Comparison of ENCODE assay signal across 24 cellular contexts in genomic region chr4:112970903-112971302, GRCh38.
DNase-seq lines count a peak whose midpoint lies in the region; ATAC-seq, FAIRE-seq and TF ChIP-seq lines count a peak whose summit lies in the region.
"Had no signal": no experiment of that assay in that cellular context is flagged by ENCODE, and none has a peak within 500 bp of the region (broad histone marks: within the 10 kb centered on the region; RNA-seq: fewer than 3 reads in every experiment).

No MANE protein-coding gene starts in this region.

- H3K4me3 ChIP-seq in A549 (no peak overlapping the region), K562 (no peak overlapping the region)
- H3K4me3 ChIP-seq: BLaER1 treated with 17β-estradiol and CSF1 and Interleukin-3, amounts not matched to agents 10 nM and 100 nM; GM12878; GM23338; HAP-1 had no signal

- H3K9me3 Mint-ChIP-seq in activated T-helper 2 cell treated with anti-CD3 and anti-CD28 coated beads, Interferon-gamma antibody, Interleukin-2, Interleukin-4, amounts not matched to agents 10 μg/mL and 5 μg/mL and 100 μg/mL, durations not matched to agents 14 hours and 24 hours and 36 hours, result no peaks in the 10 kb centered on the region
- H3K9me3 Mint-ChIP-seq: CD14-positive monocyte; CD8-positive, alpha-beta memory T cell; GM23338; HFFc6 had no signal

- no TSS peak for BruUV-seq in K562 (replicated peaks; lab: Mats Ljungman, UMichigan)

- H3K4me2 ChIP-seq in A549, result no peak overlapping the region
- no peak overlapping the region for H3K4me2 ChIP-seq in K562 (ENCODE audit: insufficient read depth, low read length)
- H3K4me2 ChIP-seq: BLaER1 treated with 17β-estradiol and CSF1 and Interleukin-3, amounts not matched to agents 10 nM and 100 nM; GM23338 had no signal

- H3K36me3 ChIP-seq in K562 (ENCODE audit: control insufficient read depth, insufficient read depth, low read length), result no peaks in the 10 kb centered on the region
- H3K36me3 ChIP-seq: BLaER1 treated with 17β-estradiol and CSF1 and Interleukin-3, amounts not matched to agents 10 nM and 100 nM; HAP-1 had no signal

- ATAC-seq in A549 (no peak), K562 (no peak), GM18502 (IDR thresholded peaks at IDR 0.05; ENCODE audit: poor library complexity, unreplicated experiment) (no peak)
- ATAC-seq: GM12878, GM23338 had no signal

- no peaks in the 10 kb centered on the region for H4K20me1 ChIP-seq in K562 (replicated peaks; ENCODE audit: control insufficient read depth, insufficient read depth, low read length)
- H4K20me1 ChIP-seq: BLaER1 treated with 17β-estradiol and CSF1 and Interleukin-3, amounts not matched to agents 10 nM and 100 nM had no signal

- FAIRE-seq in A549 (lab: Jason Lieb, UNC) (no peak), K562 (lab: Jason Lieb, UNC) (no peak), frontal cortex (lab: Jason Lieb, UNC) (peak; percentile 89)
- FAIRE-seq: D721Med, GM12878, GM18507, H54 had no signal

- H3K27ac Mint-ChIP-seq in activated T-helper 2 cell treated with anti-CD3 and anti-CD28 coated beads, Interferon-gamma antibody, Interleukin-2, Interleukin-4, amounts not matched to agents 10 μg/mL and 5 μg/mL and 100 μg/mL, durations not matched to agents 14 hours and 24 hours and 36 hours, result no peak overlapping the region
- H3K27ac Mint-ChIP-seq: CD14-positive monocyte; CD4-positive, alpha-beta T cell; CD8-positive, alpha-beta memory T cell; GM23338; HFFc6 had no signal

- intact Hi-C loops in K562 (cut with micrococcal nuclease), result no loop called here
- intact Hi-C loops in activated T-helper 2 cell treated with anti-CD3 and anti-CD28 coated beads, Interferon-gamma antibody, Interleukin-2, Interleukin-4, amounts not matched to agents 10 μg/mL and 5 μg/mL and 100 μg/mL, durations not matched to agents 14 hours and 24 hours and 36 hours (cut with micrococcal nuclease), result no loop called here

- TF ChIP-seq CTCF in A549 (IDR thresholded peaks at IDR 0.05), result no peak
- no peak for TF ChIP-seq CTCF in K562 (IDR thresholded peaks at IDR 0.05 in 2 of 3, conservative IDR thresholded peaks at IDR 0.05 in 1 of 3; ENCODE audit: insufficient read depth in 2 of 3, low read depth in 1 of 3, low read length in 3 of 3)

- no peaks in the 10 kb centered on the region for H3K27me3 ChIP-seq in K562 (ENCODE audit: control insufficient read depth in 2 of 2, insufficient read depth in 2 of 2, low read length in 2 of 2)
- H3K27me3 ChIP-seq: BE2C; BLaER1 treated with 17β-estradiol and CSF1 and Interleukin-3, amounts not matched to agents 10 nM and 100 nM had no signal

- H3K27me3 Mint-ChIP-seq in activated T-helper 2 cell treated with anti-CD3 and anti-CD28 coated beads, Interferon-gamma antibody, Interleukin-2, Interleukin-4, amounts not matched to agents 10 μg/mL and 5 μg/mL and 100 μg/mL, durations not matched to agents 14 hours and 24 hours and 36 hours (ENCODE audit: low read depth), result no peaks in the 10 kb centered on the region

- POLR2A ChIA-PET in A549 (lab: Yijun Ruan, JAX), result no interaction called here
- POLR2A ChIA-PET in K562 (lab: Yijun Ruan, JAX), result no interaction called here

- no peak for DNase-seq in A549 (ENCODE audit: low read depth in 1 of 2, low spot score in 1 of 2)
- DNase-seq in K562 (ENCODE audit: extremely low read depth in 1 of 4, low spot score in 3 of 4), result no peak
- DNase-seq in frontal cortex (ENCODE audit: low spot score in 2 of 2), result no peak
- DNase-seq in activated T-helper 2 cell treated with anti-CD3 and anti-CD28 coated beads, Interferon-gamma antibody, Interleukin-2, Interleukin-4, amounts not matched to agents 10 μg/mL and 5 μg/mL and 100 μg/mL, durations not matched to agents 14 hours and 24 hours and 36 hours (ENCODE audit: low spot score), result no peak
- no peak for DNase-seq in midbrain (lab: John Stamatoyannopoulos, UW)
- DNase-seq: ACHN; AML-193; BE2C; CD4-positive, alpha-beta T cell; CD8-positive, alpha-beta memory T cell; DMS 273 treated with DMSO at 0.1 percent for 48 hours; DMS79; EL; GDM1; HFFc6 had no signal

- H3K36me3 Mint-ChIP-seq in activated T-helper 2 cell treated with anti-CD3 and anti-CD28 coated beads, Interferon-gamma antibody, Interleukin-2, Interleukin-4, amounts not matched to agents 10 μg/mL and 5 μg/mL and 100 μg/mL, durations not matched to agents 14 hours and 24 hours and 36 hours (ENCODE audit: low read depth), result no peaks in the 10 kb centered on the region
- H3K36me3 Mint-ChIP-seq: CD14-positive monocyte; CD8-positive, alpha-beta memory T cell had no signal

- H3K9me1 ChIP-seq in K562 (ENCODE audit: control insufficient read depth, insufficient read depth, low read length), result no peaks in the 10 kb centered on the region

- TF ChIP-seq EP300 in A549 (IDR thresholded peaks at IDR 0.05) (no peak), K562 (IDR thresholded peaks at IDR 0.05; ENCODE audit: low read length) (no peak)

- no peak overlapping the region for H3K9ac ChIP-seq in K562 (ENCODE audit: insufficient read depth in 1 of 2, low read depth in 2 of 2, low read length in 2 of 2)
- H3K9ac ChIP-seq: BLaER1 treated with 17β-estradiol and CSF1 and Interleukin-3, amounts not matched to agents 10 nM and 100 nM had no signal

- no peaks in the 10 kb centered on the region for H3K4me1 ChIP-seq in A549
- no peaks in the 10 kb centered on the region for H3K4me1 ChIP-seq in K562 (replicated peaks in 1 of 2; ENCODE audit: control insufficient read depth in 2 of 2, insufficient read depth in 2 of 2, low read length in 2 of 2)

- in situ Hi-C loops in K562 (cut with MboI), result no loop called here

- no peak overlapping the region for H3K4me3 Mint-ChIP-seq in activated T-helper 2 cell treated with anti-CD3 and anti-CD28 coated beads, Interferon-gamma antibody, Interleukin-2, Interleukin-4, amounts not matched to agents 10 μg/mL and 5 μg/mL and 100 μg/mL, durations not matched to agents 14 hours and 24 hours and 36 hours (ENCODE audit: low read depth)
- H3K4me3 Mint-ChIP-seq: CD14-positive monocyte; CD4-positive, alpha-beta T cell; CD8-positive, alpha-beta memory T cell; GM23338; HFFc6 had no signal

- TF ChIP-seq RAD21 in A549 (conservative IDR thresholded peaks at IDR 0.05 in 1 of 2, IDR thresholded peaks at IDR 0.05 in 1 of 2) (no peak), K562 (CRISPR knock-in tag; conservative IDR thresholded peaks at IDR 0.05 in 1 of 2, IDR thresholded peaks at IDR 0.05 in 1 of 2) (no peak)

- CTCF ChIA-PET in A549 (lab: Yijun Ruan, JAX), result no interaction called here
- CTCF ChIA-PET in K562 (lab: Yijun Ruan, JAX; ENCODE audit: low intra/inter-chr PET ratio), result no interaction called here

- H3K4me1 Mint-ChIP-seq in activated T-helper 2 cell treated with anti-CD3 and anti-CD28 coated beads, Interferon-gamma antibody, Interleukin-2, Interleukin-4, amounts not matched to agents 10 μg/mL and 5 μg/mL and 100 μg/mL, durations not matched to agents 14 hours and 24 hours and 36 hours (ENCODE audit: low read depth), result no peaks in the 10 kb centered on the region
- H3K4me1 Mint-ChIP-seq: CD14-positive monocyte; CD8-positive, alpha-beta memory T cell had no signal

- no peaks in the 10 kb centered on the region for H3K9me3 ChIP-seq in A549
- no peaks in the 10 kb centered on the region for H3K9me3 ChIP-seq in K562 (replicated peaks; ENCODE audit: control insufficient read depth, insufficient read depth, low read depth, low read length)
- H3K9me3 ChIP-seq: BE2C; BLaER1 treated with 17β-estradiol and CSF1 and Interleukin-3, amounts not matched to agents 10 nM and 100 nM; HAP-1 had no signal

- 93% methylated on average over 2 of the region's 2 CpGs for WGBS in A549 (ENCODE audit: missing lambda C conversion rate)
- 0% methylated on average over 2 of the region's 2 CpGs for WGBS in K562 (ENCODE audit: insufficient coverage, low coverage, missing lambda C conversion rate)

- no peaks in the 10 kb centered on the region for H3K79me2 ChIP-seq in K562 (ENCODE audit: control insufficient read depth, insufficient read depth, low read length)

- TF ChIP-seq POLR2A in A549 (IDR thresholded peaks at IDR 0.05; ENCODE audit: low read length), result no peak
- TF ChIP-seq POLR2A in K562 (conservative IDR thresholded peaks at IDR 0.05), result no peak

- H3K27ac ChIP-seq in A549 (no peak overlapping the region), K562 (ENCODE audit: extremely low read depth, low read depth, low read length) (no peak overlapping the region)
- H3K27ac ChIP-seq: BLaER1 treated with 17β-estradiol and CSF1 and Interleukin-3, amounts not matched to agents 10 nM and 100 nM had no signal

- H2AFZ ChIP-seq in K562 (ENCODE audit: low read depth, low read length), result no peak overlapping the region
- H2AFZ ChIP-seq: GM23338 had no signal

TF ChIP-seq in A549, 52 proteins besides CTCF, POLR2A, EP300 and RAD21:
- TF ChIP-seq MAFK (IDR thresholded peaks at IDR 0.05; ENCODE audit: partially characterized antibody) (peak; percentile 71), HOXB13 (CRISPR knock-in tag; IDR thresholded peaks at IDR 0.05; ENCODE audit: low read depth) (no peak)

TF ChIP-seq in K562, 482 proteins besides CTCF, POLR2A, EP300 and RAD21:
- TF ChIP-seq MAFK (IDR thresholded peaks at IDR 0.05; ENCODE audit: low read length) (peak; percentile 88), MAFG (tag; conservative IDR thresholded peaks at IDR 0.05) (peak; percentile 73), ZNF316 (IDR thresholded peaks at IDR 0.05) (peak; percentile 94), C11orf30 (IDR thresholded peaks at IDR 0.05; ENCODE audit: low read depth) (peak; percentile 82), ZFX (CRISPR knock-in tag; IDR thresholded peaks at IDR 0.05) (no peak), JUN (IDR thresholded peaks at IDR 0.05; ENCODE audit: borderline replicate concordance, low read depth, low read length) (no peak), JUN (CRISPR knock-in tag; IDR thresholded peaks at IDR 0.05; ENCODE audit: borderline replicate concordance) (no peak), MAFF (IDR thresholded peaks at IDR 0.05; ENCODE audit: low read length) (peak; percentile 82), ZNF76 (CRISPR knock-in tag; IDR thresholded peaks at IDR 0.05; ENCODE audit: borderline replicate concordance) (no peak)
- TF ChIP-seq, protein P1, sequence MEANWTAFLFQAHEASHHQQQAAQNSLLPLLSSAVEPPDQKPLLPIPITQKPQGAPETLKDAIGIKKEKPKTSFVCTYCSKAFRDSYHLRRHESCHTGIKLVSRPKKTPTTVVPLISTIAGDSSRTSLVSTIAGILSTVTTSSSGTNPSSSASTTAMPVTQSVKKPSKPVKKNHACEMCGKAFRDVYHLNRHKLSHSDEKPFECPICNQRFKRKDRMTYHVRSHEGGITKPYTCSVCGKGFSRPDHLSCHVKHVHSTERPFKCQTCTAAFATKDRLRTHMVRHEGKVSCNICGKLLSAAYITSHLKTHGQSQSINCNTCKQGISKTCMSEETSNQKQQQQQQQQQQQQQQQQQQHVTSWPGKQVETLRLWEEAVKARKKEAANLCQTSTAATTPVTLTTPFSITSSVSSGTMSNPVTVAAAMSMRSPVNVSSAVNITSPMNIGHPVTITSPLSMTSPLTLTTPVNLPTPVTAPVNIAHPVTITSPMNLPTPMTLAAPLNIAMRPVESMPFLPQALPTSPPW (CRISPR knock-in tag; IDR thresholded peaks at IDR 0.05), result no peak

Comparison
In these comparisons a context has a peak if more than half of its experiments do, and no peak if none do; other contexts are left out.
1. Of the 35 proteins assayed by ChIP-seq in both K562 and A549: peak only in K562: none; only in A549: none; in both: MAFK; in neither: 34.